In the genomic region with DNA sequence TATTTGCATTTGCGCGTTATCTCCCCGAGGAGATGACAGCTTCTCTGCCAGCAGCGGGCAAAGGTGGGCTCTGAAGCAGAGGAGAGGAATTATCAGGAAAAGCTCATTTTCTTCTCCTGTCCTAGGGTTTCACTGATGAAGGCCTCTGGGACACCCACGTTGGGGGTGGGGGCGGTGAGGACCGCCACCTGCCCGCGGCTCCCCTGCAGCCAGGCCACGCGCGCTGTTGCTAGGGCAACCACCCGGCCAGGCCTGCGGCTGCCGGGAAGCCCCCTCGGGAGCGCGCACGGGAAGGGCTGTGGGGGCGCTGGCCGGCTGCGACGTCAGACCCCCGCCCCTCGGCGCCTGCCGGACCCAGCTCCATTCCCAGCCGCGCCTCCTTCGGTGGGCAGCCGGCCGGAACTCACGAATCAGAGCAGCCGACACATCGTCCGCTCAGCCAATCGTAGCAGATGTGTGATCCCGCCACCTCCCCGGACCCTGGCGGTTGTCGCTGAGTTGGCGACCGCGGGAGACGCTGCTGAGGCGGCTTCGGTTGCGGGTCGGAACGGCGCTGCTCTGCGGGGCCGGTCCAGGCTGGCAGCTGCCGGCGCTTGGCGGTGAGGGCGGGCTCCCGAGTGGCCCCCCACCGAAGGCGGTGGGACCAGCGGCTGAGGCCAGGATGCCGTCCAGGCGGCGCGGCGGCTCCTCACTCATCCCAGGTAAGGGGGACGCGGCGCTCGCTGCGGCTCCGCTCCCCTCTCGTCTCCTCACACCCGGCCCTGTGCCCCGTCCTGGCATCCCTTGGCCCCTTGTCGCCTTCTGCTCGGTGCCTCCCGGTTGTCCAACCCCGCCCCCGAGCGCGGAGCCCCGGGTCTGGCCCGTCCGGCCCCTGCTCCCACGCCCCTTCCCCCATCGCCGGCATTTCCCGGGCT, we compare ENCODE assay signal across 8 cellular contexts. TPM values are rescaled to one million over a fixed set of nuclear protein-coding genes. Genes with fewer than 3 reads are reported as not detected.
DNase-seq lines count a peak whose midpoint lies in the region; ATAC-seq, FAIRE-seq and TF ChIP-seq lines count a peak whose summit lies in the region.

A gene (plus strand): TSS at position 513 of the 914 bp plus-strand sequence. CDS start 35,092 bp downstream, outside the sequence.

- H3K27ac ChIP-seq in left ventricle myocardium inferior (replicated peaks), result peak within 1 kb of the TSS; percentile 68
- H3K27ac ChIP-seq in upper lobe of right lung, result peak within 1 kb of the TSS; percentile 80

- H3K36me3 ChIP-seq in left ventricle myocardium inferior, result no peaks in the 10 kb centered on the region
- no peaks in the 10 kb centered on the region for H3K36me3 ChIP-seq in upper lobe of right lung

- H3K9me3 Mint-ChIP-seq in progenitor cell of endocrine pancreas (ENCODE audit: low read depth), result no peaks in the 10 kb centered on the region

- H3K27me3 Mint-ChIP-seq in progenitor cell of endocrine pancreas, result no peaks in the 10 kb centered on the region

- peak within 1 kb of the TSS; percentile 98 for H3K4me3 Mint-ChIP-seq in progenitor cell of endocrine pancreas (ENCODE audit: low read depth)

- H3K27ac Mint-ChIP-seq in progenitor cell of endocrine pancreas, result peak within 1 kb of the TSS; percentile 98

- FAIRE-seq in GM12892 (lab: Jason Lieb, UNC), result peak; percentile 96

- peaks cover 37% of the 10 kb centered on the region for H3K4me1 ChIP-seq in left ventricle myocardium inferior
- peaks cover 25% of the 10 kb centered on the region for H3K4me1 ChIP-seq in upper lobe of right lung

- peak; percentile 88 for TF ChIP-seq POLR2A in GM12892 (IDR thresholded peaks at IDR 0.05; ENCODE audit: low read depth, low read length)

- TF ChIP-seq CTCF in left ventricle myocardium inferior (IDR thresholded peaks at IDR 0.05; ENCODE audit: borderline replicate concordance) (peak; percentile 75), progenitor cell of endocrine pancreas (IDR thresholded peaks at IDR 0.05; ENCODE audit: unreplicated experiment) (peak; percentile 74), upper lobe of right lung (IDR thresholded peaks at IDR 0.05) (peak; percentile 69)

- H3K4me1 Mint-ChIP-seq in progenitor cell of endocrine pancreas (ENCODE audit: low read depth), result peaks cover 21% of the 10 kb centered on the region

- H3K9me3 ChIP-seq in left ventricle myocardium inferior (replicated peaks) (no peaks in the 10 kb centered on the region), upper lobe of right lung (no peaks in the 10 kb centered on the region)

- no peaks in the 10 kb centered on the region for H3K27me3 ChIP-seq in left ventricle myocardium inferior (ENCODE audit: low read depth)
- H3K27me3 ChIP-seq in upper lobe of right lung, result no peaks in the 10 kb centered on the region

- intact Hi-C loops in left ventricle myocardium inferior (cut with micrococcal nuclease), result no loop called here
- intact Hi-C loops in upper lobe of right lung (cut with DNase I), result no loop called here

- DNase-seq in GM12892 (ENCODE audit: insufficient read length), result peak; percentile 94
- DNase-seq in NCI-H1417 treated with DMSO at 0.1 percent for 48 hours (lab: John Stamatoyannopoulos, UW), result peak; percentile 93
- peak; percentile 44 to 72 (median 61) for DNase-seq in T-helper 1 cell
- DNase-seq in amygdala (lab: John Stamatoyannopoulos, UW), result peak; percentile 30 to 97 (median 91)
- DNase-seq in left ventricle myocardium inferior, result peak; percentile 87
- peak; percentile 97 for DNase-seq in progenitor cell of endocrine pancreas (ENCODE audit: low spot score, unreplicated experiment)
- peak; percentile 92 for DNase-seq in upper lobe of right lung

- peak; percentile 91 for ATAC-seq in HG02763 (IDR thresholded peaks at IDR 0.05; ENCODE audit: unreplicated experiment)
- ATAC-seq in upper lobe of right lung, result peak; percentile 96

- H3K4me3 ChIP-seq in left ventricle myocardium inferior (peak within 1 kb of the TSS; percentile 91), upper lobe of right lung (peak within 1 kb of the TSS; percentile 92)

- H3K36me3 Mint-ChIP-seq in progenitor cell of endocrine pancreas (ENCODE audit: insufficient read depth), result peaks cover 3% of the 10 kb centered on the region

RNA-seq across cellular contexts. Expression of the gene that starts here (rescaled TPM):
- polyA plus RNA-seq in GM12892 (2012; ENCODE audit: missing spikeins), result 3.8 TPM
- total RNA-seq in left ventricle myocardium inferior (5.7 TPM), progenitor cell of endocrine pancreas (29.6 and 30.5 TPM in 2 replicates), upper lobe of right lung (20.1 TPM)

Comparison
In these comparisons a context has a peak if more than half of its experiments do, and no peak if none do; other contexts are left out.
1. Peak in every context shown above with its lines: DNase-seq, ATAC-seq, H3K4me3 ChIP-seq and H3K27ac ChIP-seq.